Comparison of ENCODE assay signal across 14 cellular contexts in the genomic region with DNA sequence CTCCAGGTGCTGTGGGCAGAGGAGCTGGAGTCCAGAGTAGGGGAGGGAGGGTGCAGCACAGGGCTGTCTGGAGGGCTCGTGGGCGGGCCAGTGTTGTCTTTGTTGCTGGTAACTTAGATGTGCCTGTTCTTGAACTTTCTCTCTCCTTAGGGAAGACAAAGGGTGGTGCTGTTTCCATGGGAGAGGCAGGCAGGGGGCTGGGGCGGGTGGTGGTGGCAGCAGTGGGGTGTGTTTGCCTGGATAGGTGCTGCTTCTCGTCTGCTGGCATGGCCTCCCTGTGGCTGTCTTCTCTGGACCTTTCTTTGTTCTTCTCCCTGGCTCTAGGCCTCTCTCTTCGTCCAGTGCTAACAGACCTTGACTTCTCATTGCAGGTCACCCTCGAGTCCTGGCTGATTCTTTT. TPM values are rescaled to one million over a fixed set of nuclear protein-coding genes. Genes with fewer than 3 reads are reported as not detected.
DNase-seq lines count a peak whose midpoint lies in the region; ATAC-seq and TF ChIP-seq lines count a peak whose summit lies in the region.
"Had no signal": no experiment of that assay in that cellular context is flagged by ENCODE, and none has a peak within 500 bp of the region (broad histone marks: within the 10 kb centered on the region; RNA-seq: fewer than 3 reads in every experiment).

No MANE protein-coding gene starts in this region.

- H3K79me1 ChIP-seq in H9 (ENCODE audit: insufficient read depth, low read depth, low read length, poor library complexity, severe bottlenecking): no peaks in the 10 kb centered on the region

- H3K4me3 ChIP-seq in BLaER1 (no peak overlapping the region), neural progenitor cell (no peak overlapping the region)
- H3K4me3 ChIP-seq: coronary artery had no signal

- H3K27me3 ChIP-seq in BLaER1 (no peaks in the 10 kb centered on the region), neural progenitor cell (no peaks in the 10 kb centered on the region), H9 (ENCODE audit: insufficient read depth, low read length) (no peaks in the 10 kb centered on the region)

- H2BK20ac ChIP-seq in H9 (ENCODE audit: low read depth, low read length, poor library complexity, severe bottlenecking): no peak overlapping the region

- no peak overlapping the region for H4K8ac ChIP-seq in H9 (replicated peaks; ENCODE audit: insufficient read length, low read depth, low read length)

- H3K4me2 ChIP-seq in BLaER1: peak overlapping the region; percentile 88
- H3K4me2 ChIP-seq in neural progenitor cell: no peak overlapping the region
- H3K4me2 ChIP-seq in H9 (ENCODE audit: insufficient read depth, insufficient read length, low read length): no peak overlapping the region

- H2AFZ ChIP-seq in neural progenitor cell (replicated peaks) (no peak overlapping the region), H9 (ENCODE audit: low read length) (no peak overlapping the region)
- H2AFZ ChIP-seq: parathyroid adenoma had no signal

- no peak for ATAC-seq in effector memory CD8-positive, alpha-beta T cell (replicated peaks)
- no peak for ATAC-seq in GM18519 (IDR thresholded peaks at IDR 0.05; ENCODE audit: low FRiP score, unreplicated experiment)

- H3K79me2 ChIP-seq in neural progenitor cell (ENCODE audit: low read depth) (no peaks in the 10 kb centered on the region), H9 (ENCODE audit: insufficient read depth, low read length) (no peaks in the 10 kb centered on the region)
- H3K79me2 ChIP-seq: parathyroid adenoma had no signal

- H4K20me1 ChIP-seq in BLaER1 (no peaks in the 10 kb centered on the region), neural progenitor cell (ENCODE audit: low read depth) (no peaks in the 10 kb centered on the region), H9 (ENCODE audit: control insufficient read depth, insufficient read depth, insufficient read length) (no peaks in the 10 kb centered on the region)

- no CpG with 5 or more reads among the region's 6 CpGs for WGBS in H9 (ENCODE audit: extremely low coverage, insufficient read length, low lambda C conversion rate)

- peaks cover 0 to 5% of the 10 kb centered on the region in 2 donors for H3K4me1 Mint-ChIP-seq in effector memory CD8-positive, alpha-beta T cell (ENCODE audit: low read depth in 2 of 2)
- H3K4me1 Mint-ChIP-seq in neural progenitor cell: no peaks in the 10 kb centered on the region
- no peaks in the 10 kb centered on the region for H3K4me1 Mint-ChIP-seq in activated naive CD4-positive, alpha-beta T cell treated with anti-CD3 and anti-CD28 coated beads for 36 hours (ENCODE audit: low read depth)
- no peaks in the 10 kb centered on the region; a peak in 1 of 4 replicates for H3K4me1 Mint-ChIP-seq in H9
- H3K4me1 Mint-ChIP-seq: activated CD4-positive, alpha-beta T cell treated with anti-CD3 and anti-CD28 coated beads, Interleukin-2, amount 10 ng/mL, durations not matched to agents 7 days and 5 days had no signal

- H3K14ac ChIP-seq in H9 (ENCODE audit: insufficient read depth, low read length): no peak overlapping the region

- no peak overlapping the region for H4K5ac ChIP-seq in H9 (ENCODE audit: insufficient read length, low read depth, low read length)

- H3K9ac ChIP-seq in BLaER1: no peak overlapping the region
- H3K9ac ChIP-seq in neural progenitor cell: no peak overlapping the region
- H3K9ac ChIP-seq in H9 (ENCODE audit: extremely low read depth, insufficient read length, low read length): no peak overlapping the region
- H3K9ac ChIP-seq: parathyroid adenoma had no signal

- no peaks in the 10 kb centered on the region for H3F3A ChIP-seq in neural progenitor cell (ENCODE audit: low read depth)

- H3K23me2 ChIP-seq in H9 (ENCODE audit: insufficient read length, low read depth, low read length, poor library complexity, severe bottlenecking): no peaks in the 10 kb centered on the region

- H2AK5ac ChIP-seq in H9 (ENCODE audit: insufficient read length, low read length): no peak overlapping the region

- peaks cover 20% of the 10 kb centered on the region for H3K36me3 Mint-ChIP-seq in effector memory CD8-positive, alpha-beta T cell (ENCODE audit: insufficient read depth)
- H3K36me3 Mint-ChIP-seq in neural progenitor cell (peaks cover 7% of the 10 kb centered on the region), H9 (ENCODE audit: insufficient read depth in 1 of 3, low read depth in 3 of 3) (peaks cover 3 to 42% (median 29%) of the 10 kb centered on the region in 3 experiments; a peak in 6 of 7 replicates)
- no peaks in the 10 kb centered on the region for H3K36me3 Mint-ChIP-seq in activated naive CD4-positive, alpha-beta T cell treated with anti-CD3 and anti-CD28 coated beads for 36 hours (ENCODE audit: low read depth)

- H2BK120ac ChIP-seq in H9 (ENCODE audit: low read depth, low read length, poor library complexity, severe bottlenecking): no peak overlapping the region

- no peak overlapping the region for H2BK12ac ChIP-seq in H9 (ENCODE audit: insufficient read length, low read depth, low read length)

- no peaks in the 10 kb centered on the region for H3K27me3 Mint-ChIP-seq in effector memory CD8-positive, alpha-beta T cell
- H3K27me3 Mint-ChIP-seq in neural progenitor cell (ENCODE audit: insufficient read depth, low read depth) (peaks cover 2% of the 10 kb centered on the region), H9 (ENCODE audit: low read depth) (no peaks in the 10 kb centered on the region)
- no peaks in the 10 kb centered on the region for H3K27me3 Mint-ChIP-seq in activated naive CD4-positive, alpha-beta T cell treated with anti-CD3 and anti-CD28 coated beads for 36 hours (ENCODE audit: low read depth)
- H3K27me3 Mint-ChIP-seq: activated CD4-positive, alpha-beta T cell treated with anti-CD3 and anti-CD28 coated beads, Interleukin-2, amount 10 ng/mL, durations not matched to agents 7 days and 5 days had no signal

- H3K4me3 Mint-ChIP-seq in effector memory CD8-positive, alpha-beta T cell: peak overlapping the region in 1 of 2 donors; percentile 12
- H3K4me3 Mint-ChIP-seq in neural progenitor cell: peak overlapping the region; percentile 19
- no peak overlapping the region for H3K4me3 Mint-ChIP-seq in activated naive CD4-positive, alpha-beta T cell treated with anti-CD3 and anti-CD28 coated beads for 36 hours
- no peak overlapping the region for H3K4me3 Mint-ChIP-seq in H9
- H3K4me3 Mint-ChIP-seq: activated CD4-positive, alpha-beta T cell treated with anti-CD3 and anti-CD28 coated beads, Interleukin-2, amount 10 ng/mL, durations not matched to agents 7 days and 5 days had no signal

- no peak overlapping the region for H2BK15ac ChIP-seq in H9 (ENCODE audit: low read depth, low read length)

- no peaks in the 10 kb centered on the region for H3K9me3 ChIP-seq in BLaER1
- H3K9me3 ChIP-seq in neural progenitor cell (ENCODE audit: low read depth): no peaks in the 10 kb centered on the region
- H3K9me3 ChIP-seq in H9 (ENCODE audit: control insufficient read depth, low read depth, low read length): no peaks in the 10 kb centered on the region

- H4K91ac ChIP-seq in H9 (ENCODE audit: insufficient read length, low read depth, low read length): no peak overlapping the region

- H3K4me1 ChIP-seq in BLaER1 (peaks cover 58% of the 10 kb centered on the region), neural progenitor cell (no peaks in the 10 kb centered on the region), H9 (ENCODE audit: insufficient read depth, low read length) (no peaks in the 10 kb centered on the region)
- H3K4me1 ChIP-seq: parathyroid adenoma had no signal

- H3K23ac ChIP-seq in H9 (ENCODE audit: insufficient read length, low read depth, low read length): no peak overlapping the region

- CTCF ChIA-PET in activated naive CD4-positive, alpha-beta T cell treated with anti-CD3 and anti-CD28 coated beads for 36 hours (lab: Charles Lee): no interaction called here

- H3K56ac ChIP-seq in H9 (ENCODE audit: insufficient read length, low read depth, low read length): no peak overlapping the region

- DNase-seq in GM13977 (ENCODE audit: low spot score) (peak; percentile 14), neural progenitor cell (ENCODE audit: low spot score) (no peak), H9 (no peak), KG1 (lab: John Stamatoyannopoulos, UW) (no peak)
- DNase-seq in effector memory CD8-positive, alpha-beta T cell: no peak
- DNase-seq in activated naive CD4-positive, alpha-beta T cell treated with anti-CD3 and anti-CD28 coated beads for 36 hours: no peak
- DNase-seq: activated CD4-positive, alpha-beta T cell treated with anti-CD3 and anti-CD28 coated beads, Interleukin-2, amount 10 ng/mL, durations not matched to agents 7 days and 5 days; anterior cingulate cortex; NCI-H226; T1000 had no signal

- peak overlapping the region; percentile 3 to 23 for H3K27ac Mint-ChIP-seq in effector memory CD8-positive, alpha-beta T cell
- H3K27ac Mint-ChIP-seq in neural progenitor cell (peak overlapping the region; percentile 92), H9 (peak overlapping the region in 1 of 3 experiments; percentile 82; a peak in 3 of 7 replicates)
- no peak overlapping the region for H3K27ac Mint-ChIP-seq in activated naive CD4-positive, alpha-beta T cell treated with anti-CD3 and anti-CD28 coated beads for 36 hours
- H3K27ac Mint-ChIP-seq: activated CD4-positive, alpha-beta T cell treated with anti-CD3 and anti-CD28 coated beads, Interleukin-2, amount 10 ng/mL, durations not matched to agents 7 days and 5 days had no signal

- no peaks in the 10 kb centered on the region for H3K9me3 Mint-ChIP-seq in effector memory CD8-positive, alpha-beta T cell
- H3K9me3 Mint-ChIP-seq in neural progenitor cell: no peaks in the 10 kb centered on the region
- no peaks in the 10 kb centered on the region for H3K9me3 Mint-ChIP-seq in activated naive CD4-positive, alpha-beta T cell treated with anti-CD3 and anti-CD28 coated beads for 36 hours
- no peaks in the 10 kb centered on the region for H3K9me3 Mint-ChIP-seq in H9
- H3K9me3 Mint-ChIP-seq: activated CD4-positive, alpha-beta T cell treated with anti-CD3 and anti-CD28 coated beads, Interleukin-2, amount 10 ng/mL, durations not matched to agents 7 days and 5 days had no signal

- H3K36me3 ChIP-seq in BLaER1: peaks cover 18% of the 10 kb centered on the region; the same call in 1 of the 2 replicates
- no peaks in the 10 kb centered on the region for H3K36me3 ChIP-seq in neural progenitor cell

- in situ Hi-C loops in GM13977 (cut with MboI; ENCODE audit: low pct_unique_long_range_greater_than_20kb, low sequenced_read_pairs, unreplicated experiment): no loop called here

- H3K18ac ChIP-seq in H9 (ENCODE audit: insufficient read length, low read depth, low read length): no peak overlapping the region

- intact Hi-C loops in activated naive CD4-positive, alpha-beta T cell treated with anti-CD3 and anti-CD28 coated beads for 36 hours (cut with micrococcal nuclease): no loop called here

- no peak overlapping the region for H3K4ac ChIP-seq in H9 (ENCODE audit: low read depth, low read length)

- no peak overlapping the region for H3T11ph ChIP-seq in H9 (ENCODE audit: low read length)

- no peak for TF ChIP-seq CTCF in GM13977 (IDR thresholded peaks at IDR 0.05; ENCODE audit: extremely low read depth, insufficient read depth, missing control alignments)
- no peak for TF ChIP-seq CTCF in neural progenitor cell (IDR thresholded peaks at IDR 0.05)
- TF ChIP-seq CTCF in H9 (conservative IDR thresholded peaks at IDR 0.05): no peak

- no peak overlapping the region for H2BK5ac ChIP-seq in H9 (ENCODE audit: insufficient read length, low read length)

- H3K27ac ChIP-seq in BLaER1: peak overlapping the region; percentile 55; the same call in 1 of the 2 replicates
- no peak overlapping the region for H3K27ac ChIP-seq in neural progenitor cell
- H3K27ac ChIP-seq in H9 (ENCODE audit: insufficient read length, low read depth, low read length): no peak overlapping the region
- H3K27ac ChIP-seq: parathyroid adenoma had no signal

RNA-seq across cellular contexts. Expression of a gene that starts 8.5 kb away (rescaled TPM):
- total RNA-seq in neural progenitor cell (ENCODE audit: low replicate concordance) (13.3 and 20.5 TPM in 2 replicates), H9 (2021) (18.3 and 20.9 TPM in 2 replicates)
- 10 to 100 TPM; 23.9 to 25.6 TPM for total RNA-seq in activated naive CD4-positive, alpha-beta T cell treated with anti-CD3 and anti-CD28 coated beads for 36 hours

RNA-seq across cellular contexts. Expression of a gene that starts 12.2 kb away (rescaled TPM):
- 24.5 and 34.0 TPM in 2 replicates for total RNA-seq in neural progenitor cell (ENCODE audit: low replicate concordance)
- 1 to 10 TPM; 2.1 to 2.2 TPM for total RNA-seq in activated naive CD4-positive, alpha-beta T cell treated with anti-CD3 and anti-CD28 coated beads for 36 hours
- total RNA-seq in H9 (2021): 176 and 188 TPM in 2 replicates

RNA-seq across cellular contexts. Expression of a gene that starts 42.9 kb away (rescaled TPM):
- 161 and 203 TPM in 2 replicates for total RNA-seq in neural progenitor cell (ENCODE audit: low replicate concordance)
- 10 to 100 TPM; 43.7 to 44.3 TPM for total RNA-seq in activated naive CD4-positive, alpha-beta T cell treated with anti-CD3 and anti-CD28 coated beads for 36 hours
- 158 and 161 TPM in 2 replicates for total RNA-seq in H9 (2021)

RNA-seq across cellular contexts. Expression of a gene that starts 44.9 kb away (rescaled TPM):
- total RNA-seq in neural progenitor cell (ENCODE audit: low replicate concordance) (14.2 and 36.6 TPM in 2 replicates), H9 (2021) (50.7 and 53.9 TPM in 2 replicates)
- 10 to 100 TPM; 97.6 to 97.9 TPM for total RNA-seq in activated naive CD4-positive, alpha-beta T cell treated with anti-CD3 and anti-CD28 coated beads for 36 hours

RNA-seq across cellular contexts. Expression of a gene that starts 45.5 kb away (rescaled TPM):
- total RNA-seq in neural progenitor cell (ENCODE audit: low replicate concordance) (20.9 and 43.6 TPM in 2 replicates), H9 (2021) (25.4 and 26.0 TPM in 2 replicates)
- 10 to 100 TPM; 14.0 to 14.4 TPM for total RNA-seq in activated naive CD4-positive, alpha-beta T cell treated with anti-CD3 and anti-CD28 coated beads for 36 hours
